19 cellular contexts compared by ENCODE assay signal in genomic region chr1:246595146-246595545, GRCh38.
"Had no signal": no experiment of that assay in that cellular context is flagged by ENCODE, and none has a peak within 500 bp of the region (broad histone marks: within the 10 kb centered on the region; RNA-seq: fewer than 3 reads in every experiment).

No MANE protein-coding gene starts in this region.

- ATAC-seq: activated CD4-positive, CD25-positive, alpha-beta regulatory T cell treated with anti-CD3 and anti-CD28 coated beads, Interleukin-2, amount 50 U/mL, for 24 hours; body of pancreas; left lobe of liver; stimulated activated naive B cell treated with anti-CD40 and anti-IgM and Interleukin-4, amounts not matched to agents 10 μg/mL and 1 μg/mL and 100 μg/mL, for 72 hours had no signal

- H3K4me3 ChIP-seq: body of pancreas, esophagus squamous epithelium, lung, upper lobe of left lung had no signal

- H3K9me3 ChIP-seq: body of pancreas, esophagus squamous epithelium, upper lobe of left lung had no signal

- H3K4me3 Mint-ChIP-seq: activated CD4-positive, alpha-beta memory T cell treated with anti-CD3 and anti-CD28 coated beads, Interleukin-2, amount 10 ng/mL, durations not matched to agents 7 days and 5 days; activated CD4-positive, alpha-beta T cell treated with anti-CD3 and anti-CD28 coated beads, Interleukin-2, amount 10 ng/mL, durations not matched to agents 24 days and 14 days; activated naive CD4-positive, alpha-beta T cell treated with anti-CD3 and anti-CD28 coated beads, Interleukin-2, amount 50 U/mL, for 24 hours; mesothelial cell of epicardium; stimulated activated naive B cell treated with anti-CD40 and anti-IgM and Interleukin-4, amounts not matched to agents 10 μg/mL and 1 μg/mL and 100 μg/mL, for 72 hours had no signal

- H3K27ac ChIP-seq: body of pancreas, upper lobe of left lung, VCaP had no signal

- H3K27ac Mint-ChIP-seq: activated CD4-positive, alpha-beta memory T cell treated with anti-CD3 and anti-CD28 coated beads, Interleukin-2, amount 10 ng/mL, durations not matched to agents 7 days and 5 days; activated CD4-positive, alpha-beta T cell treated with anti-CD3 and anti-CD28 coated beads, Interleukin-2, amount 10 ng/mL, durations not matched to agents 24 days and 14 days; mesothelial cell of epicardium; stimulated activated naive B cell treated with anti-CD40 and anti-IgM and Interleukin-4, amounts not matched to agents 10 μg/mL and 1 μg/mL and 100 μg/mL, for 72 hours had no signal

- H3K9me3 Mint-ChIP-seq: activated CD4-positive, alpha-beta T cell treated with anti-CD3 and anti-CD28 coated beads, Interleukin-2, amount 10 ng/mL, durations not matched to agents 24 days and 14 days; activated naive CD4-positive, alpha-beta T cell treated with anti-CD3 and anti-CD28 coated beads, Interleukin-2, amount 50 U/mL, for 24 hours; stimulated activated naive B cell treated with anti-CD40 and anti-IgM and Interleukin-4, amounts not matched to agents 10 μg/mL and 1 μg/mL and 100 μg/mL, for 72 hours had no signal

- H3K27me3 Mint-ChIP-seq: activated CD4-positive, alpha-beta memory T cell treated with anti-CD3 and anti-CD28 coated beads, Interleukin-2, amount 10 ng/mL, durations not matched to agents 7 days and 5 days; activated CD4-positive, alpha-beta T cell treated with anti-CD3 and anti-CD28 coated beads, Interleukin-2, amount 10 ng/mL, durations not matched to agents 24 days and 14 days; activated naive CD4-positive, alpha-beta T cell treated with anti-CD3 and anti-CD28 coated beads, Interleukin-2, amount 50 U/mL, for 24 hours; stimulated activated naive B cell treated with anti-CD40 and anti-IgM and Interleukin-4, amounts not matched to agents 10 μg/mL and 1 μg/mL and 100 μg/mL, for 72 hours had no signal

- H3K27me3 ChIP-seq: body of pancreas, esophagus squamous epithelium, upper lobe of left lung had no signal

- DNase-seq: activated CD4-positive, alpha-beta memory T cell treated with anti-CD3 and anti-CD28 coated beads, Interleukin-2, amount 10 ng/mL, durations not matched to agents 7 days and 5 days; activated CD4-positive, alpha-beta T cell treated with anti-CD3 and anti-CD28 coated beads, Interleukin-2, amount 10 ng/mL, durations not matched to agents 24 days and 14 days; activated gamma-delta T cell treated with Interleukin-2 at 50 U/mL for 16 hours; activated T-cell treated with anti-CD3 and anti-CD28 coated beads for 4 hours; anterior cingulate cortex; body of pancreas; effector memory CD4-positive, alpha-beta T cell; esophagus squamous epithelium; nucleus accumbens; stimulated activated CD4-positive, alpha-beta T cell treated with anti-CD3 and anti-CD28 coated beads, Interleukin-2, amount 100 ng/mL, for 48 hours; stimulated activated CD8-positive, alpha-beta memory T cell treated with anti-CD3 and anti-CD28 coated beads, Interleukin-4, amount 100 ng/mL, for 48 hours; stimulated activated naive B cell treated with anti-CD40 and anti-IgM and Interleukin-4, amounts not matched to agents 10 μg/mL and 1 μg/mL and 100 μg/mL, for 72 hours; upper lobe of left lung had no signal
